ENCODE assay signal across 8 cellular contexts in genomic region chr7:75866497-75867389, GRCh38. TPM values are rescaled to one million over a fixed set of nuclear protein-coding genes. Genes with fewer than 3 reads are reported as not detected.
DNase-seq lines count a peak whose midpoint lies in the region; ATAC-seq and TF ChIP-seq lines count a peak whose summit lies in the region.

No MANE protein-coding gene starts in this region.

- no peaks in the 10 kb centered on the region for H3K4me1 ChIP-seq in BE2C

- WGBS in lower leg skin, 2 donors = 38 to 49% methylated on average over 14 to 15 of the region's 19 CpGs

- no peaks in the 10 kb centered on the region for H3K9me3 ChIP-seq in BE2C

- intact Hi-C loops in dorsolateral prefrontal cortex (cut with DNase I) (loop anchor here (1.0 to 10.0 kb wide), 3 partner anchors 153 to 268 kb away; no protein-coding TSS in a partner anchor), lower leg skin (cut with DNase I; ENCODE audit: low total_unique reads) (loop anchor here (5.0 to 10.0 kb wide), 3 partner anchors 58 to 268 kb away; no protein-coding TSS in a partner anchor)

- ATAC-seq in GM21786 (IDR thresholded peaks at IDR 0.05; ENCODE audit: unreplicated experiment) = peak; percentile 55
- ATAC-seq in stimulated activated naive CD8-positive, alpha-beta T cell treated with anti-CD3 and anti-CD28 coated beads, Interleukin-15, Interleukin-2, amounts not matched to agents 100 U/mL and 50 U/mL, for 24 hours = peak; percentile 58
- ATAC-seq in HG03045 (IDR thresholded peaks at IDR 0.05; ENCODE audit: unreplicated experiment) = no peak

- H3K4me3 ChIP-seq in BE2C (ENCODE audit: low read depth, low read length) (peak overlapping the region; percentile 10), dorsolateral prefrontal cortex (peak overlapping the region in 3 of 59 donors; percentile 6 to 22 (median 13)), lower leg skin (ENCODE audit: low read depth, poor library complexity, severe bottlenecking) (no peak overlapping the region)

- peak; percentile 74 for DNase-seq in BE2C
- peak; percentile 72 for DNase-seq in NCI-H2196 treated with DMSO at 0.1 percent for 48 hours (lab: John Stamatoyannopoulos, UW; ENCODE audit: unreplicated experiment)
- peak; percentile 33 for DNase-seq in activated CD4-positive, alpha-beta T cell treated with anti-CD3 and anti-CD28 coated beads for 1 hour
- peak in 8 of 10 donors; percentile 39 to 69 (median 62) for DNase-seq in dorsolateral prefrontal cortex
- DNase-seq in lower leg skin (ENCODE audit: low spot score in 2 of 2) = peak; percentile 41 to 88
- peak; percentile 57 for DNase-seq in stimulated activated naive CD8-positive, alpha-beta T cell treated with anti-CD3 and anti-CD28 coated beads, Interleukin-15, Interleukin-2, amounts not matched to agents 100 U/mL and 50 U/mL, for 24 hours

- H3K27me3 ChIP-seq in BE2C (no peaks in the 10 kb centered on the region), dorsolateral prefrontal cortex (no peaks in the 10 kb centered on the region)

- no peak for TF ChIP-seq POLR2A in lower leg skin (IDR thresholded peaks at IDR 0.05)

- no peak overlapping the region for H3K27ac ChIP-seq in dorsolateral prefrontal cortex

- TF ChIP-seq CTCF in BE2C (IDR thresholded peaks at IDR 0.05; ENCODE audit: low read depth, low read length) (peak; percentile 99), dorsolateral prefrontal cortex (IDR thresholded peaks at IDR 0.05 in 54 of 56, conservative IDR thresholded peaks at IDR 0.05 in 2 of 56; ENCODE audit: low read depth in 1 of 56, partially characterized antibody in 56 of 56) (peak; percentile 51 to 94 (median 86)), lower leg skin (IDR thresholded peaks at IDR 0.05) (no peak)

- H3K36me3 ChIP-seq in BE2C = no peaks in the 10 kb centered on the region

RNA-seq across cellular contexts. Expression of gene RHBDD2, which starts 12.1 kb away (rescaled TPM):
- 162 TPM for polyA plus RNA-seq in BE2C (2012; ENCODE audit: insufficient read depth, insufficient read length, low read depth)
- total RNA-seq in dorsolateral prefrontal cortex = 100 to 1,000 TPM; 127 to 309 (median 221) TPM
- 10 to 100 TPM; 34.7 to 50.0 (median 41.4) TPM for total RNA-seq in lower leg skin

RNA-seq across cellular contexts. Expression of gene POR, which starts 48.2 kb away (rescaled TPM):
- 85.5 TPM for polyA plus RNA-seq in BE2C (2012; ENCODE audit: insufficient read depth, insufficient read length, low read depth)
- 100 to 1,000 TPM in 9 of 120 experiments, 10 to 100 TPM in 111; 52.3 to 111 (median 78.1) TPM for total RNA-seq in dorsolateral prefrontal cortex
- 100 to 1,000 TPM in 1 of 4 donors, 10 to 100 TPM in 3; 77.4 to 129 (median 97.0) TPM for total RNA-seq in lower leg skin

RNA-seq across cellular contexts. Expression of gene CCL24, which starts 53.1 kb away (rescaled TPM):
- not detected for polyA plus RNA-seq in BE2C (2012; ENCODE audit: insufficient read depth, insufficient read length, low read depth)
- total RNA-seq in dorsolateral prefrontal cortex (not detected), lower leg skin (1 to 10 TPM in 1 of 4 donors, under 1 TPM in 2, not detected in 1; 0.64 to 2.0 (median 0.72) TPM)

Comparison
In these comparisons a context has a peak if more than half of its experiments do, and no peak if none do; other contexts are left out.
1. CTCF ChIP-seq: peak in BE2C (single experiment) and dorsolateral prefrontal cortex (56 of 56); none in lower leg skin (0 of 3).
2. Peak in every context shown above with its lines, with median percentiles within 50 percentile points of each other: DNase-seq.